10 cellular contexts compared by ENCODE assay signal in genomic region chr6:43060755-43061633, GRCh38. TPM values are rescaled to one million over a fixed set of nuclear protein-coding genes. Genes with fewer than 3 reads are reported as not detected.
A peak's percentile ranks its signal among the peaks of the same experiment; 100 is the strongest.
DNase-seq lines count a peak whose midpoint lies in the region; ATAC-seq and TF ChIP-seq lines count a peak whose summit lies in the region.
"Had no signal": no experiment of that assay in that cellular context is flagged by ENCODE, and none has a peak within 500 bp of the region (broad histone marks: within the 10 kb centered on the region; RNA-seq: fewer than 3 reads in every experiment).

No MANE protein-coding gene starts in this region.

- peak overlapping the region; percentile 95 for H3K4me3 Mint-ChIP-seq in nephron progenitor cell

- H3K4me1 ChIP-seq in KMS-11 (ENCODE audit: low read depth, poor library complexity, severe bottlenecking): peaks cover 16% of the 10 kb centered on the region

- TF ChIP-seq CTCF in AG10803 (conservative IDR thresholded peaks at IDR 0.05; ENCODE audit: low read length) (no peak), KMS-11 (conservative IDR thresholded peaks at IDR 0.05; ENCODE audit: low read depth, low read length) (no peak), coronary artery (IDR thresholded peaks at IDR 0.05) (no peak), nephron progenitor cell (IDR thresholded peaks at IDR 0.05) (no peak)

- H3K9ac ChIP-seq in KMS-11: no peak overlapping the region

- no peak for ATAC-seq in left lobe of liver

- peaks cover 32% of the 10 kb centered on the region for H3K36me3 Mint-ChIP-seq in nephron progenitor cell (ENCODE audit: low read depth)

- no peaks in the 10 kb centered on the region for H4K20me1 ChIP-seq in KMS-11 (ENCODE audit: insufficient read depth)

- H3K36me3 ChIP-seq in KMS-11 (ENCODE audit: insufficient read depth): no peaks in the 10 kb centered on the region

- peaks cover 35% of the 10 kb centered on the region for H3K4me1 Mint-ChIP-seq in nephron progenitor cell

- no peaks in the 10 kb centered on the region for H3K27me3 Mint-ChIP-seq in nephron progenitor cell (ENCODE audit: low read depth, poor library complexity)

- peak overlapping the region; percentile 99 for H3K4me3 ChIP-seq in AG10803 (ENCODE audit: low read length)
- H3K4me3 ChIP-seq in KMS-11 (IDR thresholded peaks at IDR 0.05; ENCODE audit: insufficient read depth, low read depth, low read length): no peak overlapping the region
- H3K4me3 ChIP-seq in coronary artery: peak overlapping the region; percentile 84

- peaks cover 13% of the 10 kb centered on the region for H3K79me2 ChIP-seq in KMS-11 (ENCODE audit: insufficient read depth, low read depth)

- H3K4me2 ChIP-seq in KMS-11: peak overlapping the region; percentile 82; the same call in 1 of the 2 replicates

- H3K27ac Mint-ChIP-seq in nephron progenitor cell: no peak overlapping the region

- no peak overlapping the region for H3K27ac ChIP-seq in KMS-11
- no peak overlapping the region for H3K27ac ChIP-seq in coronary artery
- H3K27ac ChIP-seq: HL-60 had no signal

- H3K9me3 Mint-ChIP-seq in nephron progenitor cell: no peaks in the 10 kb centered on the region

- no peaks in the 10 kb centered on the region for H3K27me3 ChIP-seq in KMS-11 (ENCODE audit: insufficient read depth, low read depth)

- DNase-seq in AG10803 (ENCODE audit: low read depth) (no peak), coronary artery (ENCODE audit: low spot score) (no peak), nephron progenitor cell (no peak), left lobe of liver (ENCODE audit: low spot score) (no peak), SKM-1 treated with dmso at 0.1 percent for 144 hours (lab: John Stamatoyannopoulos, UW; ENCODE audit: unreplicated experiment) (no peak), occipital lobe (lab: John Stamatoyannopoulos, UW) (no peak), anterior cingulate cortex (lab: John Stamatoyannopoulos, UW) (no peak)
- DNase-seq: activated CD4-positive, alpha-beta T cell treated with anti-CD3 and anti-CD28 coated beads, Interleukin-2, amount 50 U/mL, for 4 hours had no signal

- H2AFZ ChIP-seq in KMS-11 (ENCODE audit: low read depth): no peak overlapping the region; the same call in 1 of the 2 replicates

RNA-seq across cellular contexts. Expression of gene KLC4, which starts 1.6 kb away (rescaled TPM):
- total RNA-seq in left lobe of liver: 141 TPM
- total RNA-seq in occipital lobe: 20.7 TPM

RNA-seq across cellular contexts. Expression of gene MRPL2, which starts 1.8 kb away (rescaled TPM):
- total RNA-seq in left lobe of liver (71.8 TPM), occipital lobe (8.9 TPM)

RNA-seq across cellular contexts. Expression of gene CUL7, which starts 7.3 kb away (rescaled TPM):
- total RNA-seq in left lobe of liver (8.5 TPM), occipital lobe (12.8 TPM)

RNA-seq across cellular contexts. Expression of gene PTK7, which starts 15.1 kb away (rescaled TPM):
- 1.3 TPM for total RNA-seq in left lobe of liver
- total RNA-seq in occipital lobe: 26.0 TPM

RNA-seq across cellular contexts. Expression of gene RRP36, which starts 39.6 kb away (rescaled TPM):
- total RNA-seq in left lobe of liver (21.7 TPM), occipital lobe (52.3 TPM)
